ENCODE assay signal across 28 cellular contexts in genomic region chr3:35081902-35082301, GRCh38.
"Had no signal": no experiment of that assay in that cellular context is flagged by ENCODE, and none has a peak within 500 bp of the region (broad histone marks: within the 10 kb centered on the region; RNA-seq: fewer than 3 reads in every experiment).

No MANE protein-coding gene starts in this region.

- ATAC-seq: natural killer cell treated with Interleukin-12 subunit alpha and Interleukin-12 subunit beta and Interleukin-15 and Interleukin-18, amount 100 ng/mL, for 72 hours; right cardiac atrium; right lobe of liver; stimulated activated effector memory CD8-positive, alpha-beta T cell treated with anti-CD3 and anti-CD28 coated beads, Interleukin-12 subunit alpha, Interleukin-12 subunit beta, amount 100 ng/mL, for 72 hours; stimulated activated naive B cell treated with anti-CD40 and anti-IgM and Interleukin-4, amounts not matched to agents 10 μg/mL and 1 μg/mL and 100 μg/mL, for 72 hours had no signal

- H3K9ac ChIP-seq: neural progenitor cell, parathyroid adenoma had no signal

- H3K27ac ChIP-seq: neural progenitor cell, ovary, parathyroid adenoma, psoas muscle, right lobe of liver, sigmoid colon, stomach, thoracic aorta, thyroid gland, tibial nerve, upper lobe of left lung, vagina had no signal

- DNase-seq: nephron progenitor cell; occipital lobe; ovary; posterior cingulate gyrus; psoas muscle; right cardiac atrium; right lobe of liver; sigmoid colon; small intestine; stimulated activated CD4-positive, alpha-beta T cell treated with anti-CD3 and anti-CD28 coated beads, Interleukin-15, amount 100 ng/mL, for 24 hours; stimulated activated CD4-positive, alpha-beta T cell treated with anti-CD3 and anti-CD28 coated beads, Interleukin-2, amount 100 ng/mL, for 24 hours; stimulated activated CD4-positive, alpha-beta T cell treated with anti-CD3 and anti-CD28 coated beads, Interleukin-2, amount 100 ng/mL, for 48 hours; stimulated activated CD4-positive, alpha-beta T cell treated with anti-CD3 and anti-CD28 coated beads, Interleukin-4, amount 100 ng/mL, for 24 hours; stimulated activated naive B cell treated with anti-CD40 and anti-IgM and Interleukin-4, amounts not matched to agents 10 μg/mL and 1 μg/mL and 100 μg/mL, for 72 hours; stimulated activated naive CD4-positive, alpha-beta T cell treated with Interleukin-2 at 50 U/mL for 16 hours; stomach; thyroid gland; trophoblast cell; upper lobe of left lung had no signal

- H3K36me3 Mint-ChIP-seq: natural killer cell treated with Interleukin-12 subunit alpha and Interleukin-12 subunit beta and Interleukin-15 and Interleukin-18, amount 100 ng/mL, for 72 hours; neural progenitor cell; stimulated activated effector memory CD8-positive, alpha-beta T cell treated with anti-CD3 and anti-CD28 coated beads, Interleukin-12 subunit alpha, Interleukin-12 subunit beta, amount 100 ng/mL, for 72 hours; stimulated activated naive B cell treated with anti-CD40 and anti-IgM and Interleukin-4, amounts not matched to agents 10 μg/mL and 1 μg/mL and 100 μg/mL, for 72 hours had no signal

- H2AFZ ChIP-seq: neural progenitor cell, parathyroid adenoma had no signal

- H3K9me3 Mint-ChIP-seq: nephron progenitor cell, neural progenitor cell had no signal

- H3K4me1 ChIP-seq: neural progenitor cell, parathyroid adenoma, right lobe of liver, sigmoid colon, stomach, thyroid gland, tibial nerve, upper lobe of left lung, vagina had no signal

- H3K79me2 ChIP-seq: parathyroid adenoma had no signal

- H3K27me3 ChIP-seq: neural progenitor cell, ovary, right lobe of liver, sigmoid colon, stomach, thyroid gland, tibial nerve, upper lobe of left lung, vagina had no signal

- H3K27me3 Mint-ChIP-seq: natural killer cell treated with Interleukin-12 subunit alpha and Interleukin-12 subunit beta and Interleukin-15 and Interleukin-18, amount 100 ng/mL, for 72 hours; progenitor cell of endocrine pancreas; stimulated activated naive B cell treated with anti-CD40 and anti-IgM and Interleukin-4, amounts not matched to agents 10 μg/mL and 1 μg/mL and 100 μg/mL, for 72 hours; stimulated activated naive CD8-positive, alpha-beta T cell treated with anti-CD3 and anti-CD28 coated beads, Interleukin-15, Interleukin-2, amounts not matched to agents 100 ng/mL and 50 ng/mL, for 24 hours had no signal

- H3K4me2 ChIP-seq: neural progenitor cell had no signal

- H3K27ac Mint-ChIP-seq: natural killer cell treated with Interleukin-12 subunit alpha and Interleukin-12 subunit beta and Interleukin-15 and Interleukin-18, amount 100 ng/mL, for 72 hours; nephron progenitor cell; neural progenitor cell; progenitor cell of endocrine pancreas; stimulated activated effector memory CD8-positive, alpha-beta T cell treated with anti-CD3 and anti-CD28 coated beads, Interleukin-12 subunit alpha, Interleukin-12 subunit beta, amount 100 ng/mL, for 72 hours; stimulated activated naive B cell treated with anti-CD40 and anti-IgM and Interleukin-4, amounts not matched to agents 10 μg/mL and 1 μg/mL and 100 μg/mL, for 72 hours; stimulated activated naive CD8-positive, alpha-beta T cell treated with anti-CD3 and anti-CD28 coated beads, Interleukin-15, Interleukin-2, amounts not matched to agents 100 ng/mL and 50 ng/mL, for 24 hours had no signal

- H3K36me3 ChIP-seq: neural progenitor cell, ovary, right lobe of liver, sigmoid colon, stomach, thoracic aorta, thyroid gland, tibial nerve, upper lobe of left lung, vagina had no signal

- H3K4me3 Mint-ChIP-seq: natural killer cell treated with Interleukin-12 subunit alpha and Interleukin-12 subunit beta and Interleukin-15 and Interleukin-18, amount 100 ng/mL, for 72 hours; nephron progenitor cell; neural progenitor cell; stimulated activated effector memory CD8-positive, alpha-beta T cell treated with anti-CD3 and anti-CD28 coated beads, Interleukin-12 subunit alpha, Interleukin-12 subunit beta, amount 100 ng/mL, for 72 hours; stimulated activated naive B cell treated with anti-CD40 and anti-IgM and Interleukin-4, amounts not matched to agents 10 μg/mL and 1 μg/mL and 100 μg/mL, for 72 hours; stimulated activated naive CD8-positive, alpha-beta T cell treated with anti-CD3 and anti-CD28 coated beads, Interleukin-15, Interleukin-2, amounts not matched to agents 100 ng/mL and 50 ng/mL, for 24 hours had no signal

- H3K9me3 ChIP-seq: ovary, psoas muscle, right lobe of liver, sigmoid colon, stomach, thoracic aorta, thyroid gland, tibial nerve, upper lobe of left lung, vagina had no signal

- H3K4me3 ChIP-seq: neural progenitor cell, ovary, psoas muscle, right lobe of liver, sigmoid colon, stomach, thoracic aorta, thyroid gland, tibial nerve, upper lobe of left lung, vagina had no signal

- H3K4me1 Mint-ChIP-seq: nephron progenitor cell; neural progenitor cell; stimulated activated effector memory CD8-positive, alpha-beta T cell treated with anti-CD3 and anti-CD28 coated beads, Interleukin-12 subunit alpha, Interleukin-12 subunit beta, amount 100 ng/mL, for 72 hours; stimulated activated naive B cell treated with anti-CD40 and anti-IgM and Interleukin-4, amounts not matched to agents 10 μg/mL and 1 μg/mL and 100 μg/mL, for 72 hours had no signal
